Comparison of ENCODE assay signal across 13 cellular contexts in the genomic region with DNA sequence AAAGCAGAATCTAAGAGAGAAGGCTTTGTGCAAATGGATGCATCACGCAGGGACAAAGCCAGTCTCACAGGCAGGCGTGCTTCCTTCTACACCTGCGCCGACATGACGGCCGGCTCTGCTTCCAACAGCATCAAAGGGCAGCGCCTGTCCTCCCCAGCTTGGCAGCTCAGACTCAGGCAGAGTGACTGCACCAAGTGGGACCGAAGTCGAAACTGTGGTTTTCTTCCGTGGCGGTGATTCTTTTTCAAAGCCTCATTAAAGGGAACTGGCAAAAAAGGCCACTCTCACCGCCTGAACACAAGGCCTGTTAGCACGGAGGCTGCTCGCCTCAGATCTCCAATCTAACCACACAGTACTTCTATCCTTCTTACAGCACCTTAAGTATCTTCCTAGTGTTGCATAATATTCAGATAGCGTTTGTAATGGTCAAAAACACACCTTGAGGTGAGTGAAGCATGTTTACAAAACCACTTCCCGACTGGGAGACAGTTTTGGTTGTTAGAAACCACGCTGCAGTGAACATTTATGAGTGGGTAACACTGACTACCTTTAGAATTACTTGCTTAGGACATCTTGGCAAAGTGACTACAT.
DNase-seq lines count a peak whose midpoint lies in the region; ATAC-seq and TF ChIP-seq lines count a peak whose summit lies in the region.
"Had no signal": no experiment of that assay in that cellular context is flagged by ENCODE, and none has a peak within 500 bp of the region (broad histone marks: within the 10 kb centered on the region; RNA-seq: fewer than 3 reads in every experiment).

No MANE protein-coding gene starts in this region.

- TF ChIP-seq POLR2A in esophagus squamous epithelium (IDR thresholded peaks at IDR 0.05) = no peak

- POLR2A ChIA-PET in activated CD8-positive, alpha-beta T cell treated with anti-CD3 and anti-CD28 coated beads for 36 hours (lab: Charles Lee) = no interaction called here

- CTCF ChIA-PET in activated CD8-positive, alpha-beta T cell treated with anti-CD3 and anti-CD28 coated beads for 36 hours (lab: Charles Lee) = no interaction called here

- WGBS in esophagus squamous epithelium, 2 donors = 82 to 83% methylated on average over 16 to 17 of the region's 17 CpGs

- H3K4me3 Mint-ChIP-seq in activated CD8-positive, alpha-beta T cell treated with anti-CD3 and anti-CD28 coated beads for 36 hours = no peak overlapping the region

- H3K27ac ChIP-seq in substantia nigra (ENCODE audit: low read depth, low read length, poor library complexity, severe bottlenecking) (peak overlapping the region; percentile 28), esophagus squamous epithelium (no peak overlapping the region)

- no peaks in the 10 kb centered on the region for H3K9me3 Mint-ChIP-seq in activated CD8-positive, alpha-beta T cell treated with anti-CD3 and anti-CD28 coated beads for 36 hours

- DNase-seq in activated T-cell treated with anti-CD3 and anti-CD28 coated beads, Interleukin-2, amount 50 U/mL, for 1 hour = peak; percentile 32
- no peak for DNase-seq in activated T-cell treated with anti-CD3 and anti-CD28 coated beads for 4 hours
- DNase-seq in activated CD8-positive, alpha-beta T cell treated with anti-CD3 and anti-CD28 coated beads for 36 hours = peak; percentile 50
- DNase-seq in islet precursor cell = peak; percentile 26
- DNase-seq in substantia nigra (lab: John Stamatoyannopoulos, UW) = peak in 9 of 49 donors; percentile 18 to 51 (median 33)
- DNase-seq in esophagus squamous epithelium (lab: John Stamatoyannopoulos, UW) = no peak
- DNase-seq in NCI-H1105 (lab: John Stamatoyannopoulos, UW) = no peak
- DNase-seq: GF-D8; MG63; stimulated activated CD4-positive, alpha-beta T cell treated with anti-CD3 and anti-CD28 coated beads, Interleukin-4, amount 100 ng/mL, for 4 hours; T-helper 9 cell had no signal

- intact Hi-C loops in activated CD8-positive, alpha-beta T cell treated with anti-CD3 and anti-CD28 coated beads for 36 hours (cut with micrococcal nuclease) = no loop called here
- intact Hi-C loops in esophagus squamous epithelium (cut with DNase I) = no loop called here

- peak; percentile 80 for ATAC-seq in activated CD8-positive, alpha-beta T cell treated with anti-CD3 and anti-CD28 coated beads for 36 hours
- no peak for ATAC-seq in HG02840 (IDR thresholded peaks at IDR 0.05; ENCODE audit: low FRiP score, unreplicated experiment)

- no peaks in the 10 kb centered on the region for H3K9me3 ChIP-seq in esophagus squamous epithelium
- H3K9me3 ChIP-seq: MG63, tibial nerve had no signal

- no peak for TF ChIP-seq CTCF in activated CD8-positive, alpha-beta T cell treated with anti-CD3 and anti-CD28 coated beads for 36 hours (IDR thresholded peaks at IDR 0.05)
- no peak for TF ChIP-seq CTCF in esophagus squamous epithelium (IDR thresholded peaks at IDR 0.05)

- no peak overlapping the region for H3K27ac Mint-ChIP-seq in activated CD8-positive, alpha-beta T cell treated with anti-CD3 and anti-CD28 coated beads for 36 hours

- H3K27me3 ChIP-seq in esophagus squamous epithelium = no peaks in the 10 kb centered on the region
- H3K27me3 ChIP-seq: MG63, tibial nerve had no signal

- H3K36me3 ChIP-seq in esophagus squamous epithelium = peaks cover 5 to 88% (median 23%) of the 10 kb centered on the region in 3 donors

- no peak overlapping the region for H3K4me3 ChIP-seq in esophagus squamous epithelium
- H3K4me3 ChIP-seq: MG63, tibial nerve had no signal

- no peaks in the 10 kb centered on the region for H3K27me3 Mint-ChIP-seq in activated CD8-positive, alpha-beta T cell treated with anti-CD3 and anti-CD28 coated beads for 36 hours

- H3K36me3 Mint-ChIP-seq in activated CD8-positive, alpha-beta T cell treated with anti-CD3 and anti-CD28 coated beads for 36 hours (ENCODE audit: low read depth) = peaks cover 10% of the 10 kb centered on the region

- H3K4me1 Mint-ChIP-seq in activated CD8-positive, alpha-beta T cell treated with anti-CD3 and anti-CD28 coated beads for 36 hours (ENCODE audit: low read depth) = peaks cover 16% of the 10 kb centered on the region

- H3K4me1 ChIP-seq in esophagus squamous epithelium = no peaks in the 10 kb centered on the region
- H3K4me1 ChIP-seq: tibial nerve had no signal

Comparison
In these comparisons a context has a peak if more than half of its experiments do, and no peak if none do; other contexts are left out.
1. DNase-seq: peak in activated T-cell treated with anti-CD3 and anti-CD28 coated beads, Interleukin-2, amount 50 U/mL, for 1 hour (single experiment), activated CD8-positive, alpha-beta T cell treated with anti-CD3 and anti-CD28 coated beads for 36 hours (single experiment) and islet precursor cell (single experiment); none in activated T-cell treated with anti-CD3 and anti-CD28 coated beads for 4 hours (single experiment), esophagus squamous epithelium (single experiment) and NCI-H1105 (single experiment).